In the genomic region with DNA sequence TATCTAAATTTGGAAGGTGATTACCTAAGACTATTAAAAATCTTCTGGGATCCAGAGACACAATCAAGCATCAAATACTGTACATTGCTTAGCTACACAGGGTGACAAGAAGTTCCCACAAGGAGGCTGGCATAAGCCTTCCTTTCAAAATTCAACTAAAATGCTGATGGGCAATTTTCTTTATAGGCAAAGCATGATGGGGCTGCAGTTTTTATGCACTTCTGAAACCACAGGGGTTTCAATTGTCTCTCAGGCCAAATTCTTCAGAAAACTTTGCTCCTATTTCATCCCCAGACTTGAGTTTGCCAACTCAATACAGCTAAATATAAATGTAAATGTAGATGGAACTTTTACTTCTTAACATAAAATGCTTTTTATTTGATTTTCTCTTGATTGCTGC, we compare ENCODE assay signal across 35 cellular contexts.
"Had no signal": no experiment of that assay in that cellular context is flagged by ENCODE, and none has a peak within 500 bp of the region (broad histone marks: within the 10 kb centered on the region; RNA-seq: fewer than 3 reads in every experiment).

No MANE protein-coding gene starts in this region.

- H3K27ac Mint-ChIP-seq: activated CD4-positive, alpha-beta memory T cell treated with anti-CD3 and anti-CD28 coated beads for 36 hours; activated CD4-positive, alpha-beta T cell treated with anti-CD3 and anti-CD28 coated beads for 36 hours; activated CD4-positive, alpha-beta T cell treated with anti-CD3 and anti-CD28 coated beads, Interleukin-2, amount 10 ng/mL, durations not matched to agents 24 days and 14 days; activated CD8-positive, alpha-beta memory T cell treated with anti-CD3 and anti-CD28 coated beads, Interleukin-2, amount 10 ng/mL, durations not matched to agents 7 days and 5 days; activated CD8-positive, alpha-beta T cell treated with anti-CD3 and anti-CD28 coated beads, Interleukin-2, amount 10 ng/mL, durations not matched to agents 7 days and 5 days; activated naive CD4-positive, alpha-beta T cell treated with anti-CD3 and anti-CD28 coated beads for 36 hours; activated naive CD4-positive, alpha-beta T cell treated with anti-CD3 and anti-CD28 coated beads, Interleukin-2, amount 50 U/mL, for 24 hours; activated naive CD8-positive, alpha-beta T cell treated with anti-CD3 and anti-CD28 coated beads for 36 hours; activated naive CD8-positive, alpha-beta T cell treated with anti-CD3 and anti-CD28 coated beads, Interleukin-2, amount 50 U/mL, for 24 hours; activated T-helper 1 cell treated with anti-CD3 and anti-CD28 coated beads, Interleukin-12 subunit alpha, Interleukin-12 subunit beta, Interleukin-2, Interleukin-4 antibody, amounts not matched to agents 30 ng/mL and 10 ng/mL and 1 ng/mL, durations not matched to agents 14 hours and 24 hours and 36 hours; activated T-helper 2 cell treated with anti-CD3 and anti-CD28 coated beads, Interferon-gamma antibody, Interleukin-2, Interleukin-4, amounts not matched to agents 10 μg/mL and 5 μg/mL and 100 μg/mL, durations not matched to agents 14 hours and 24 hours and 36 hours; effector memory CD8-positive, alpha-beta T cell; T-helper 17 cell; T-helper 2 cell treated with Interferon-gamma antibody and Interleukin-4, amounts not matched to agents 5 μg/mL and 100 μg/mL, for 36 hours had no signal

- H3K36me3 Mint-ChIP-seq: activated CD4-positive, alpha-beta memory T cell treated with anti-CD3 and anti-CD28 coated beads for 36 hours; activated CD8-positive, alpha-beta memory T cell treated with anti-CD3 and anti-CD28 coated beads, Interleukin-2, amount 10 ng/mL, durations not matched to agents 7 days and 5 days; activated naive CD4-positive, alpha-beta T cell treated with anti-CD3 and anti-CD28 coated beads, Interleukin-2, amount 50 U/mL, for 24 hours; activated naive CD8-positive, alpha-beta T cell treated with anti-CD3 and anti-CD28 coated beads for 36 hours had no signal

- H3K9me3 Mint-ChIP-seq: activated CD4-positive, alpha-beta memory T cell treated with anti-CD3 and anti-CD28 coated beads for 36 hours; activated CD4-positive, alpha-beta T cell treated with anti-CD3 and anti-CD28 coated beads, Interleukin-2, amount 10 ng/mL, durations not matched to agents 24 days and 14 days; activated naive CD4-positive, alpha-beta T cell treated with anti-CD3 and anti-CD28 coated beads for 36 hours; activated naive CD4-positive, alpha-beta T cell treated with anti-CD3 and anti-CD28 coated beads, Interleukin-2, amount 50 U/mL, for 24 hours; activated naive CD8-positive, alpha-beta T cell treated with anti-CD3 and anti-CD28 coated beads for 36 hours; activated naive CD8-positive, alpha-beta T cell treated with anti-CD3 and anti-CD28 coated beads, Interleukin-2, amount 50 U/mL, for 24 hours; activated T-helper 1 cell treated with anti-CD3 and anti-CD28 coated beads, Interleukin-12 subunit alpha, Interleukin-12 subunit beta, Interleukin-2, Interleukin-4 antibody, amounts not matched to agents 30 ng/mL and 10 ng/mL and 1 ng/mL, durations not matched to agents 14 hours and 24 hours and 36 hours; activated T-helper 2 cell treated with anti-CD3 and anti-CD28 coated beads, Interferon-gamma antibody, Interleukin-2, Interleukin-4, amounts not matched to agents 10 μg/mL and 5 μg/mL and 100 μg/mL, durations not matched to agents 14 hours and 24 hours and 36 hours; effector memory CD8-positive, alpha-beta T cell; T-helper 2 cell treated with Interferon-gamma antibody and Interleukin-4, amounts not matched to agents 5 μg/mL and 100 μg/mL, for 36 hours had no signal

- H3K4me1 ChIP-seq: adrenal gland, gastroesophageal sphincter had no signal

- H3K4me3 Mint-ChIP-seq: activated CD4-positive, alpha-beta memory T cell treated with anti-CD3 and anti-CD28 coated beads for 36 hours; activated CD4-positive, alpha-beta T cell treated with anti-CD3 and anti-CD28 coated beads for 36 hours; activated CD4-positive, alpha-beta T cell treated with anti-CD3 and anti-CD28 coated beads, Interleukin-2, amount 10 ng/mL, durations not matched to agents 24 days and 14 days; activated CD8-positive, alpha-beta memory T cell treated with anti-CD3 and anti-CD28 coated beads, Interleukin-2, amount 10 ng/mL, durations not matched to agents 7 days and 5 days; activated CD8-positive, alpha-beta T cell treated with anti-CD3 and anti-CD28 coated beads, Interleukin-2, amount 10 ng/mL, durations not matched to agents 7 days and 5 days; activated naive CD4-positive, alpha-beta T cell treated with anti-CD3 and anti-CD28 coated beads for 36 hours; activated naive CD4-positive, alpha-beta T cell treated with anti-CD3 and anti-CD28 coated beads, Interleukin-2, amount 50 U/mL, for 24 hours; activated naive CD8-positive, alpha-beta T cell treated with anti-CD3 and anti-CD28 coated beads for 36 hours; activated naive CD8-positive, alpha-beta T cell treated with anti-CD3 and anti-CD28 coated beads, Interleukin-2, amount 50 U/mL, for 24 hours; activated T-helper 1 cell treated with anti-CD3 and anti-CD28 coated beads, Interleukin-12 subunit alpha, Interleukin-12 subunit beta, Interleukin-2, Interleukin-4 antibody, amounts not matched to agents 30 ng/mL and 10 ng/mL and 1 ng/mL, durations not matched to agents 14 hours and 24 hours and 36 hours; effector memory CD8-positive, alpha-beta T cell; T-helper 17 cell; T-helper 2 cell treated with Interferon-gamma antibody and Interleukin-4, amounts not matched to agents 5 μg/mL and 100 μg/mL, for 36 hours had no signal

- H3K36me3 ChIP-seq: adrenal gland, esophagus squamous epithelium, gastroesophageal sphincter had no signal

- H3K9me3 ChIP-seq: adrenal gland, body of pancreas, esophagus squamous epithelium, gastroesophageal sphincter had no signal

- FAIRE-seq: endothelial cell of umbilical vein had no signal

- ATAC-seq: activated CD4-positive, alpha-beta T cell treated with anti-CD3 and anti-CD28 coated beads for 36 hours; activated CD8-positive, alpha-beta memory T cell treated with anti-CD3 and anti-CD28 coated beads, Interleukin-2, amount 10 ng/mL, durations not matched to agents 7 days and 5 days; activated CD8-positive, alpha-beta T cell treated with anti-CD3 and anti-CD28 coated beads, Interleukin-2, amount 10 ng/mL, durations not matched to agents 7 days and 5 days; activated naive CD8-positive, alpha-beta T cell treated with anti-CD3 and anti-CD28 coated beads, Interleukin-2, amount 50 U/mL, for 24 hours; body of pancreas; effector memory CD8-positive, alpha-beta T cell; gastroesophageal sphincter; T-helper 17 cell had no signal

- H3K4me1 Mint-ChIP-seq: activated CD4-positive, alpha-beta T cell treated with anti-CD3 and anti-CD28 coated beads for 36 hours; activated CD8-positive, alpha-beta memory T cell treated with anti-CD3 and anti-CD28 coated beads, Interleukin-2, amount 10 ng/mL, durations not matched to agents 7 days and 5 days; activated naive CD8-positive, alpha-beta T cell treated with anti-CD3 and anti-CD28 coated beads for 36 hours; activated naive CD8-positive, alpha-beta T cell treated with anti-CD3 and anti-CD28 coated beads, Interleukin-2, amount 50 U/mL, for 24 hours; T-helper 17 cell had no signal

- H3K27ac ChIP-seq: adrenal gland, body of pancreas, epithelial cell of prostate, esophagus squamous epithelium, gastroesophageal sphincter had no signal

- H3K4me3 ChIP-seq: adrenal gland, body of pancreas, esophagus squamous epithelium, gastroesophageal sphincter had no signal

- DNase-seq: activated CD4-positive, alpha-beta memory T cell treated with anti-CD3 and anti-CD28 coated beads for 36 hours; activated CD4-positive, alpha-beta T cell treated with anti-CD3 and anti-CD28 coated beads for 36 hours; activated CD4-positive, alpha-beta T cell treated with anti-CD3 and anti-CD28 coated beads, Interleukin-2, amount 10 ng/mL, durations not matched to agents 24 days and 14 days; activated CD4-positive, CD25-positive, alpha-beta regulatory T cell; activated CD4-positive, CD25-positive, alpha-beta regulatory T cell treated with anti-CD3 and anti-CD28 coated beads, Interleukin-2, amount 50 U/mL, for 72 hours; activated CD8-positive, alpha-beta memory T cell treated with anti-CD3 and anti-CD28 coated beads, Interleukin-2, amount 10 ng/mL, durations not matched to agents 7 days and 5 days; activated CD8-positive, alpha-beta memory T cell treated with anti-CD3 and anti-CD28 coated beads, Interleukin-2, amount 50 U/mL, for 4 hours; activated CD8-positive, alpha-beta T cell treated with anti-CD3 and anti-CD28 coated beads, Interleukin-2, amount 10 ng/mL, durations not matched to agents 7 days and 5 days; activated effector memory CD4-positive, alpha-beta T cell treated with anti-CD3 and anti-CD28 coated beads, Interleukin-2, amount 50 U/mL, for 16 hours; activated naive CD4-positive, alpha-beta T cell treated with anti-CD3 and anti-CD28 coated beads for 36 hours; activated naive CD8-positive, alpha-beta T cell treated with anti-CD3 and anti-CD28 coated beads for 36 hours; activated naive CD8-positive, alpha-beta T cell treated with anti-CD3 and anti-CD28 coated beads, Interleukin-2, amount 50 U/mL, for 24 hours; activated T-cell treated with anti-CD3 and anti-CD28 coated beads, Interleukin-2, amount 50 U/mL, for 1 hour; activated T-cell treated with anti-CD3 and anti-CD28 coated beads, Interleukin-2, amount 50 U/mL, for 48 hours; adrenal gland; amygdala; aorta; body of pancreas; caudate nucleus; cortex of kidney; dermis blood vessel endothelial cell; effector CD4-positive, alpha-beta T cell; effector memory CD8-positive, alpha-beta T cell; esophagus squamous epithelium; foreskin melanocyte; head of caudate nucleus; T-helper 1 cell; T-helper 17 cell had no signal

- H3K27me3 ChIP-seq: adrenal gland, body of pancreas, esophagus squamous epithelium, gastroesophageal sphincter had no signal
